8 cellular contexts compared by ENCODE assay signal in the genomic region with DNA sequence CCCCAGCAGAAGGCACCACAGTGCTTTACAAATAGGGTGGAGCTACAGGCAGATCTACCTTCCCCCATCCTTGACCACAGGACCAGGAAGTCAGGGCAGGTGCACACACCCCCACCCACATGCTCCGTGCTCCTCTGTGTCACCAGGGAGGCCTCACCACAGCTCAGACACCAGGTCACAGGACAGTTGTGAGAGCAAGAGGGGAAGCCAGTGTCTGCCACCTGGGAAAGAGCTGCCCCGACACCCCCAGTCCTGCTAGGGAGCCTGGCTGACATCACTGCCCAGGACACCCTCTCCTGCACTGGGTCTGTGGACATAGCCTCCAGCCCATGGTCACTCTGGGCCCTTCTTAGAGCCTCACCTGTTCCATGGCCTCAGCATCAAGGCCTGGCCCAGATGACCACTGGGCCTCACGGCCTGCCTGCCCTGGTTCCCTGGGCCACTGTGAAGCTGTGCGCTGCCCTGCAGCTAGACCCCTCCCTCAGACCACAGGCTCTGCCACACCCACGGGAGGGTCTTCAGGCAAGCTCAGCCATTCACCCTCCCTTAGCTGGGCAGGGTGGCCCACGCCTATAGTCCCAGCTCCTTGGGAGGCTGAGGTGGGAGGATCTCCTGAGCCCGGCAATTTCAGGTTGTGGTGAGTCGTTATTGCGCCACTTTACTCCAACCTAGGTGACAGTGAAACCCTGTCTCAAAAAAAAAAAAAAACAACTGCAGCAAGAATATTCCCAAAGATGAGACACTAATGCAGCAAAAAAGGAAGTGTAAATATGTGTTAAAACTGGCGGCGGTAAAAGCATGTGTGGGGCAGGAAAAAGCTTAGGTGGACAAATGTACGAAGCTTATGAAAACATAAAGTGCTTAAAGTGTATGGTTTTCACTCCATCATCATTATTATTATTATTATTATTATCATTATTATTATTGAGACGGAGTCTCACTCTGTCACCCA. TPM values are rescaled to one million over a fixed set of nuclear protein-coding genes. Genes with fewer than 3 reads are reported as not detected.
DNase-seq lines count a peak whose midpoint lies in the region; ATAC-seq and TF ChIP-seq lines count a peak whose summit lies in the region.

No MANE protein-coding gene starts in this region.

- peaks cover 0 to 2% (median 0%) of the 10 kb centered on the region in 3 donors for H3K27me3 Mint-ChIP-seq in immature natural killer cell (ENCODE audit: low read depth in 3 of 3)
- no peaks in the 10 kb centered on the region for H3K27me3 Mint-ChIP-seq in mesothelial cell of epicardium (ENCODE audit: low read depth)

- no peaks in the 10 kb centered on the region for H3K9me3 Mint-ChIP-seq in immature natural killer cell
- H3K9me3 Mint-ChIP-seq in mesothelial cell of epicardium, result peaks cover 5% of the 10 kb centered on the region

- TF ChIP-seq CTCF in mesothelial cell of epicardium (IDR thresholded peaks at IDR 0.05; ENCODE audit: unreplicated experiment), result no peak

- H3K4me3 Mint-ChIP-seq in immature natural killer cell (peak overlapping the region in 1 of 5 donors; percentile 6), mesothelial cell of epicardium (no peak overlapping the region)

- H3K27ac Mint-ChIP-seq in immature natural killer cell (peak overlapping the region in 4 of 6 donors; percentile 10 to 57 (median 40)), mesothelial cell of epicardium (no peak overlapping the region)

- H3K36me3 Mint-ChIP-seq in immature natural killer cell (peaks cover 12 to 21% (median 20%) of the 10 kb centered on the region in 3 donors), mesothelial cell of epicardium (peaks cover 26% of the 10 kb centered on the region)

- ATAC-seq in HG03565 (IDR thresholded peaks at IDR 0.05; ENCODE audit: unreplicated experiment) (peak; percentile 55), HG03039 (IDR thresholded peaks at IDR 0.05; ENCODE audit: unreplicated experiment) (no peak), HG03520 (IDR thresholded peaks at IDR 0.05; ENCODE audit: unreplicated experiment) (no peak)
- ATAC-seq in activated CD4-positive, CD25-positive, alpha-beta regulatory T cell treated with anti-CD3 and anti-CD28 coated beads, Interleukin-2, amount 50 U/mL, for 24 hours, result peak; percentile 91 to 96

- peak; percentile 23 for DNase-seq in stimulated activated CD4-positive, alpha-beta T cell treated with anti-CD3 and anti-CD28 coated beads, Interleukin-12 subunit alpha, Interleukin-12 subunit beta, amount 100 ng/mL, for 4 hours
- DNase-seq in stimulated activated CD4-positive, alpha-beta T cell treated with anti-CD3 and anti-CD28 coated beads, Interleukin-2, amount 100 ng/mL, for 48 hours, result no peak
- peak; percentile 48 to 58 (median 53) for DNase-seq in immature natural killer cell
- DNase-seq in mesothelial cell of epicardium (ENCODE audit: low spot score in 2 of 2, unreplicated experiment in 2 of 2), result no peak

- H3K4me1 Mint-ChIP-seq in immature natural killer cell, result peaks cover 25 to 41% of the 10 kb centered on the region in 2 donors
- H3K4me1 Mint-ChIP-seq in mesothelial cell of epicardium, result peaks cover 9% of the 10 kb centered on the region

RNA-seq across cellular contexts. Expression of gene POLR3K, which starts 14.2 kb away (rescaled TPM):
- polyA plus RNA-seq in immature natural killer cell, result 10 to 100 TPM; 26.9 to 40.7 (median 34.6) TPM
- 8.7 to 9.2 TPM (median 9.1 TPM) in 3 replicates for total RNA-seq in mesothelial cell of epicardium

RNA-seq across cellular contexts. Expression of gene SNRNP25, which starts 14.4 kb away (rescaled TPM):
- polyA plus RNA-seq in immature natural killer cell, result 10 to 100 TPM; 22.0 to 51.1 (median 30.7) TPM
- 33.1 to 34.8 TPM (median 33.9 TPM) in 3 replicates for total RNA-seq in mesothelial cell of epicardium

RNA-seq across cellular contexts. Expression of gene RHBDF1, which starts 33.2 kb away (rescaled TPM):
- under 1 TPM in 1 of 3 donors, not detected in 2; 0.24 TPM for polyA plus RNA-seq in immature natural killer cell
- total RNA-seq in mesothelial cell of epicardium, result 73.5 to 81.2 TPM (median 73.5 TPM) in 3 replicates

RNA-seq across cellular contexts. Expression of gene MPG, which starts 38.8 kb away (rescaled TPM):
- polyA plus RNA-seq in immature natural killer cell, result 100 to 1,000 TPM in 2 of 3 donors, 10 to 100 TPM in 1; 96.0 to 134 (median 106) TPM
- total RNA-seq in mesothelial cell of epicardium, result 43.4 to 44.7 TPM (median 44.2 TPM) in 3 replicates

Comparison
In these comparisons a context has a peak if more than half of its experiments do, and no peak if none do; other contexts are left out.
1. DNase-seq: peak in stimulated activated CD4-positive, alpha-beta T cell treated with anti-CD3 and anti-CD28 coated beads, Interleukin-12 subunit alpha, Interleukin-12 subunit beta, amount 100 ng/mL, for 4 hours (single experiment) and immature natural killer cell (3 of 3); none in stimulated activated CD4-positive, alpha-beta T cell treated with anti-CD3 and anti-CD28 coated beads, Interleukin-2, amount 100 ng/mL, for 48 hours (0 of 2) and mesothelial cell of epicardium (0 of 2).
2. ATAC-seq: peak in HG03565 (single experiment) and activated CD4-positive, CD25-positive, alpha-beta regulatory T cell treated with anti-CD3 and anti-CD28 coated beads, Interleukin-2, amount 50 U/mL, for 24 hours (2 of 2); none in HG03039 (single experiment) and HG03520 (single experiment).